ENCODE assay signal across 17 cellular contexts in genomic region chr10:78357673-78358206, GRCh38.
A peak's percentile ranks its signal among the peaks of the same experiment; 100 is the strongest.
DNase-seq lines count a peak whose midpoint lies in the region; ATAC-seq and TF ChIP-seq lines count a peak whose summit lies in the region.
"Had no signal": no experiment of that assay in that cellular context is flagged by ENCODE, and none has a peak within 500 bp of the region (broad histone marks: within the 10 kb centered on the region; RNA-seq: fewer than 3 reads in every experiment).

No MANE protein-coding gene starts in this region.

- no peaks in the 10 kb centered on the region for H3K79me2 ChIP-seq in SK-N-SH (ENCODE audit: insufficient read depth)

- H3F3A ChIP-seq in SK-N-SH (replicated peaks; ENCODE audit: insufficient read depth) = no peaks in the 10 kb centered on the region

- peaks cover 78% of the 10 kb centered on the region for H3K4me1 Mint-ChIP-seq in brain

- TF ChIP-seq POLR2A in uterus (IDR thresholded peaks at IDR 0.05) (no peak), heart left ventricle (IDR thresholded peaks at IDR 0.05) (no peak)

- no peaks in the 10 kb centered on the region for H4K20me1 ChIP-seq in SK-N-SH (ENCODE audit: insufficient read depth)

- H3K27me3 Mint-ChIP-seq in brain = peaks cover 8% of the 10 kb centered on the region

- H3K4me1 ChIP-seq in mesodermal cell (ENCODE audit: control insufficient read depth, insufficient read depth, low read length, poor library complexity, severe bottlenecking) (peaks cover 36% of the 10 kb centered on the region), uterus (peaks cover 0 to 10% of the 10 kb centered on the region in 2 donors), heart left ventricle (peaks cover 0 to 10% (median 0%) of the 10 kb centered on the region in 12 donors), SK-N-SH (ENCODE audit: control insufficient read depth in 1 of 2, insufficient read depth in 2 of 2, low read depth in 1 of 2, low read length in 1 of 2) (peaks cover 0 to 37% of the 10 kb centered on the region in 2 experiments; a peak in 1 of 4 replicates)
- H3K4me1 ChIP-seq: Peyer's patch had no signal

- H3K27ac ChIP-seq in mesodermal cell (ENCODE audit: low read depth, low read length, severe bottlenecking) (peak overlapping the region; percentile 49), uterus (peak overlapping the region; percentile 78 to 89), heart left ventricle (no peak overlapping the region), SK-N-SH (ENCODE audit: low read depth in 2 of 2, low read length in 1 of 2) (no peak overlapping the region)
- H3K27ac ChIP-seq: Peyer's patch had no signal

- H3K9ac ChIP-seq in SK-N-SH = no peak overlapping the region

- CTCF ChIA-PET in SK-N-SH (lab: Yijun Ruan, JAX) = no interaction called here

- H3K9me3 Mint-ChIP-seq in brain = peaks cover 0 to 10% (median 0%) of the 10 kb centered on the region in 5 experiments
- H3K9me3 Mint-ChIP-seq: IgD-negative memory B cell had no signal

- no peaks in the 10 kb centered on the region for H3K9me3 ChIP-seq in mesodermal cell (ENCODE audit: control insufficient read depth, low read length)
- H3K9me3 ChIP-seq in uterus = no peaks in the 10 kb centered on the region
- H3K9me3 ChIP-seq in heart left ventricle = no peaks in the 10 kb centered on the region
- H3K9me3 ChIP-seq in SK-N-SH = no peaks in the 10 kb centered on the region
- H3K9me3 ChIP-seq: Peyer's patch had no signal

- ATAC-seq in heart left ventricle = no peak

- no peaks in the 10 kb centered on the region for H3K36me3 Mint-ChIP-seq in brain
- H3K36me3 Mint-ChIP-seq: IgD-negative memory B cell had no signal

- H3K4me3 Mint-ChIP-seq in brain = peak overlapping the region in 4 of 5 experiments; percentile 11 to 57 (median 32)
- H3K4me3 Mint-ChIP-seq: IgD-negative memory B cell had no signal

- TF ChIP-seq EP300 in SK-N-SH (IDR thresholded peaks at IDR 0.05; ENCODE audit: borderline replicate concordance in 1 of 2, low read depth in 1 of 2, low read length in 1 of 2) = no peak

- H3K4me2 ChIP-seq in SK-N-SH = no peak overlapping the region

- no peak for TF ChIP-seq RAD21 in SK-N-SH (IDR thresholded peaks at IDR 0.05; ENCODE audit: low read length)

- H3K36me3 ChIP-seq in mesodermal cell (ENCODE audit: control insufficient read depth, insufficient read depth, low read length) (no peaks in the 10 kb centered on the region), uterus (no peaks in the 10 kb centered on the region), heart left ventricle (no peaks in the 10 kb centered on the region), SK-N-SH (replicated peaks in 1 of 2; ENCODE audit: control insufficient read depth in 1 of 2, insufficient read depth in 2 of 2, low read length in 1 of 2) (no peaks in the 10 kb centered on the region)
- H3K36me3 ChIP-seq: Peyer's patch had no signal

- TF ChIP-seq CTCF in brain (conservative IDR thresholded peaks at IDR 0.05) (no peak), uterus (IDR thresholded peaks at IDR 0.05) (no peak), heart left ventricle (IDR thresholded peaks at IDR 0.05) (no peak), SK-N-SH (IDR thresholded peaks at IDR 0.05) (no peak)

- H3K27ac Mint-ChIP-seq in brain = peak overlapping the region; percentile 30 to 97 (median 87)
- H3K27ac Mint-ChIP-seq: IgD-negative memory B cell had no signal

- H3K4me3 ChIP-seq in mesodermal cell (ENCODE audit: extremely low read depth, insufficient read depth, low read length, poor library complexity, severe bottlenecking) (no peak overlapping the region), uterus (no peak overlapping the region), heart left ventricle (no peak overlapping the region), SK-N-SH (ENCODE audit: low read depth in 2 of 2, low read length in 1 of 2) (no peak overlapping the region)
- H3K4me3 ChIP-seq: Peyer's patch had no signal

- H3K27me3 ChIP-seq in uterus = no peaks in the 10 kb centered on the region
- H3K27me3 ChIP-seq in heart left ventricle = no peaks in the 10 kb centered on the region
- no peaks in the 10 kb centered on the region for H3K27me3 ChIP-seq in SK-N-SH (ENCODE audit: insufficient read depth)
- H3K27me3 ChIP-seq: Peyer's patch had no signal

- no peak overlapping the region for H2AFZ ChIP-seq in SK-N-SH (ENCODE audit: low read depth)

- 88 to 96% methylated on average over 3 to 5 of the region's 6 CpGs for WGBS in mesodermal cell (ENCODE audit: insufficient coverage in 2 of 2), 2 experiments
- WGBS in heart left ventricle, 4 donors = 71 to 84% (median 78%) methylated on average over 6 of the region's 6 CpGs
- 85% methylated on average over 6 of the region's 6 CpGs for WGBS in SK-N-SH (ENCODE audit: low lambda C conversion rate)

- intact Hi-C loops in uterus (cut with DNase I; ENCODE audit: low total_unique reads) (no loop called here), heart left ventricle (cut with DNase I) (no loop called here)

- H3K9me2 ChIP-seq in SK-N-SH = no peaks in the 10 kb centered on the region

- peak; percentile 10 for DNase-seq in NCI-H748 (lab: John Stamatoyannopoulos, UW; ENCODE audit: unreplicated experiment)
- no peak for DNase-seq in NCI-H748 treated with DMSO at 0.1 percent for 48 hours (lab: John Stamatoyannopoulos, UW)
- DNase-seq in uterus = no peak
- DNase-seq in heart left ventricle = no peak
- DNase-seq in activated CD8-positive, alpha-beta memory T cell treated with anti-CD3 and anti-CD28 coated beads, Interleukin-2, amount 50 U/mL, for 4 hours = no peak
- no peak for DNase-seq in SK-N-SH
- DNase-seq: C1 segment of cervical spinal cord, DMS 273 treated with DMSO at 0.1 percent for 48 hours, HCEC 1CT, NCI-H1436, NCI-H2107, NCI-H446 treated with DMSO at 0.1 percent for 48 hours, Peyer's patch, Right ventricle myocardium superior had no signal

- POLR2A ChIA-PET in SK-N-SH (lab: Yijun Ruan, JAX) = interaction anchor here (1.0 kb wide), 1 partner anchor 14 kb away, joined by 3 read pairs; no protein-coding TSS in a partner anchor

TF ChIP-seq in SK-N-SH, 30 proteins besides CTCF, POLR2A, EP300 and RAD21 (continues in another document):
- TF ChIP-seq ELF1 (IDR thresholded peaks at IDR 0.05) (no peak), ZBTB33 (IDR thresholded peaks at IDR 0.05; ENCODE audit: borderline replicate concordance, low read depth) (no peak), MEF2A (IDR thresholded peaks at IDR 0.05; ENCODE audit: borderline replicate concordance, low read depth) (no peak), FOXM1 (IDR thresholded peaks at IDR 0.05; ENCODE audit: low read depth) (no peak), RFX5 (IDR thresholded peaks at IDR 0.05; ENCODE audit: low read length) (no peak), SIN3A (IDR thresholded peaks at IDR 0.05; ENCODE audit: borderline replicate concordance, low read depth, low read length) (no peak), JUND (IDR thresholded peaks at IDR 0.05) (no peak), REST (IDR thresholded peaks at IDR 0.05; ENCODE audit: low read depth, low read length) (no peak), EZH2phosphoT487 (IDR thresholded peaks at IDR 0.05; ENCODE audit: borderline replicate concordance, low read depth) (no peak), MAX (IDR thresholded peaks at IDR 0.05; ENCODE audit: low read depth) (no peak), USF1 (IDR thresholded peaks at IDR 0.05; ENCODE audit: borderline replicate concordance, low read depth) (no peak)

Comparison
In these comparisons a context has a peak if more than half of its experiments do, and no peak if none do; other contexts are left out.
1. H3K27ac ChIP-seq: peak in mesodermal cell (single experiment) and uterus (2 of 2); none in heart left ventricle (0 of 12) and SK-N-SH (0 of 2).